Comparison of ENCODE assay signal across 1 cellular context in genomic region chr4:40514409-40515025, GRCh38.
A peak's percentile ranks its signal among the peaks of the same experiment; 100 is the strongest.
TF ChIP-seq lines count a peak whose summit lies in the region.

No MANE protein-coding gene starts in this region.

TF ChIP-seq in K562, 482 proteins besides CTCF, POLR2A, EP300 and RAD21 (continued from another document and continues in another):
- no peak for TF ChIP-seq CHD7 (IDR thresholded peaks at IDR 0.05; ENCODE audit: low read depth, low read length)
- no peak for TF ChIP-seq ZNF695 (CRISPR knock-in tag; IDR thresholded peaks at IDR 0.05)
- TF ChIP-seq FOXK2 (conservative IDR thresholded peaks at IDR 0.05 in 1 of 2, IDR thresholded peaks at IDR 0.05 in 1 of 2; ENCODE audit: low read depth in 2 of 2) = 0 out of 4 replicates have a peak, but pooled peaks of 1 of the 2 experiments have one; percentile 15
- TF ChIP-seq RCOR1 (IDR thresholded peaks at IDR 0.05; ENCODE audit: borderline replicate concordance in 1 of 2, low read depth in 2 of 2, low read length in 2 of 2) = 0 out of 4 replicates have a peak, but pooled peaks of 1 of the 2 experiments have one; percentile 6
- TF ChIP-seq MGA (IDR thresholded peaks at IDR 0.05) = no peak
- TF ChIP-seq TRIM28 (IDR thresholded peaks at IDR 0.05) = no peak
- TF ChIP-seq CC2D1A (IDR thresholded peaks at IDR 0.05) = no peak
- 0 out of 2 replicates have a peak, but pooled peaks have one; percentile 11 for TF ChIP-seq CEBPB (tag; IDR thresholded peaks at IDR 0.05)
- TF ChIP-seq RBM25 (IDR thresholded peaks at IDR 0.05; ENCODE audit: low read depth, low read length, severe bottlenecking) = no peak
- TF ChIP-seq NCOR1 (IDR thresholded peaks at IDR 0.05) = no peak
- TF ChIP-seq FOXO4 (CRISPR knock-in tag; IDR thresholded peaks at IDR 0.05) = no peak
- no peak for TF ChIP-seq ZNF766 (CRISPR knock-in tag; conservative IDR thresholded peaks at IDR 0.05)
- no peak for TF ChIP-seq ATF3 (IDR thresholded peaks at IDR 0.05)
- no peak for TF ChIP-seq ATF3 (CRISPR knock-in tag; conservative IDR thresholded peaks at IDR 0.05)
- no peak for TF ChIP-seq TFAM (CRISPR knock-in tag; conservative IDR thresholded peaks at IDR 0.05)
- TF ChIP-seq HCFC1 (IDR thresholded peaks at IDR 0.05; ENCODE audit: low read depth, low read length) = no peak
- no peak for TF ChIP-seq ZNF740 (CRISPR knock-in tag; IDR thresholded peaks at IDR 0.05)
- no peak for TF ChIP-seq ZNF740 (tag; IDR thresholded peaks at IDR 0.05)
- no peak for TF ChIP-seq CLOCK (CRISPR knock-in tag; IDR thresholded peaks at IDR 0.05; ENCODE audit: borderline replicate concordance)
- no peak for TF ChIP-seq ZFP30 (CRISPR knock-in tag; IDR thresholded peaks at IDR 0.05; ENCODE audit: borderline replicate concordance)
- no peak for TF ChIP-seq RBM39 (optimal IDR thresholded peaks at IDR 0.05; ENCODE audit: low read depth, low read length)
- no peak for TF ChIP-seq ZC3H4 (CRISPR knock-in tag; IDR thresholded peaks at IDR 0.05; ENCODE audit: borderline replicate concordance)
- no peak for TF ChIP-seq ZNF253 (CRISPR knock-in tag; conservative IDR thresholded peaks at IDR 0.05)
- TF ChIP-seq CXXC5 (CRISPR knock-in tag; IDR thresholded peaks at IDR 0.05) = peak; percentile 66
